Comparison of ENCODE assay signal across 7 cellular contexts in the genomic region with DNA sequence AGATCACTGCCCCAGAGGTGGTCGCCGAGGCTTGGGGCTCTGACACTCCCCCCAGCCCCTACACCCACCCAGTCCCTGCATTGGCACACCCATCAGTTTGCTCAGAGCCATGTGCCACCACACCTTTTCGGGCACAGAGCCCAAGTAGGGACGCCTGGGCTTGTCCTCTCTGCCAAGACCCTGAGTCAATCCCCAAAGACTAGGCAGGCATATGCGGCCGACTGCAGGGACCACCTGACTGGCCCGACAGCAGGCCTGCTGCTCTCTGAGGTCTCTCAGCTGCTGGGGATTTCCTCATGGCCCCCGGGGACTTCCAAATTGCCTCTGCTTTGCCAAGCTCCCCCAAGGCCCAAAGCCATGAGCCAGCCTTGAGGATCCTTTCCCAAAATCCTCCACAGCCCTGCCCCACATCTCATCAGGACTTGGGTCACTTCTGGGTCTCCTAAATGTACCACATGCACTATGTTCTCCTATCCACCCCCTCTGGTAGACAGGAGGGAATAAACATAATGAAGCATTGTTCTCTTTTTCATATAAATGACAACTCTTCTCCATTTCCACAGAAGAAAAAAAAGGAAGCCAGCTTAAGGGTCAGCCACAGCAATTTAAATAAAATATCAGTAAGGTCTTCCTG. TPM values are rescaled to one million over a fixed set of nuclear protein-coding genes. Genes with fewer than 3 reads are reported as not detected.
DNase-seq lines count a peak whose midpoint lies in the region; FAIRE-seq and TF ChIP-seq lines count a peak whose summit lies in the region.

No MANE protein-coding gene starts in this region.

- DNase-seq in GM12891 (ENCODE audit: insufficient read length, low spot score) (no peak), NB4 (ENCODE audit: low read depth) (peak; percentile 66), cardiac fibroblast (ENCODE audit: low read depth in 2 of 2) (peak; percentile 65 to 78), AG08396 (ENCODE audit: low spot score) (no peak), NCI-H526 (lab: John Stamatoyannopoulos, UW) (no peak), NCI-H510A (lab: John Stamatoyannopoulos, UW) (no peak)

- TF ChIP-seq CTCF in NB4 (IDR thresholded peaks at IDR 0.05; ENCODE audit: low read depth, low read length) (no peak), cardiac fibroblast (IDR thresholded peaks at IDR 0.05; ENCODE audit: low read depth, low read length) (no peak)

- TF ChIP-seq POLR2A in GM12891 (IDR thresholded peaks at IDR 0.05; ENCODE audit: low read depth, low read length) (no peak), NB4 (IDR thresholded peaks at IDR 0.05; ENCODE audit: extremely low read depth, insufficient read length) (no peak)

- H3K27me3 ChIP-seq in mucosa of stomach (ENCODE audit: control insufficient read depth, insufficient read depth, low read length), result no peaks in the 10 kb centered on the region

- FAIRE-seq in GM12891 (lab: Jason Lieb, UNC), result peak; percentile 9

- peak overlapping the region; percentile 64 for H3K9ac ChIP-seq in mucosa of stomach (ENCODE audit: low read length)

- H3K4me3 ChIP-seq in NB4 (ENCODE audit: low read depth, low read length) (peak overlapping the region; percentile 58), cardiac fibroblast (replicated peaks in 1 of 2; ENCODE audit: low read depth in 2 of 2, low read length in 2 of 2) (peak overlapping the region; percentile 32 to 53), mucosa of stomach (ENCODE audit: low read length) (no peak overlapping the region)

- H3K9me3 ChIP-seq in mucosa of stomach (ENCODE audit: control insufficient read depth, low read length), result no peaks in the 10 kb centered on the region

- H3K36me3 ChIP-seq in mucosa of stomach (ENCODE audit: control insufficient read depth, insufficient read depth, low read length), result no peaks in the 10 kb centered on the region

- H3K4me1 ChIP-seq in mucosa of stomach (ENCODE audit: control insufficient read depth, insufficient read depth, low read length), result peaks cover 14% of the 10 kb centered on the region

TF ChIP-seq in GM12891, 5 proteins besides CTCF, POLR2A, EP300 and RAD21:
- TF ChIP-seq POU2F2 (IDR thresholded peaks at IDR 0.05; ENCODE audit: low read depth, low read length) (no peak), SPI1 (IDR thresholded peaks at IDR 0.05; ENCODE audit: low read depth, low read length) (no peak), POLR2AphosphoS5 (IDR thresholded peaks at IDR 0.05; ENCODE audit: low read depth, low read length) (no peak), PAX5 (IDR thresholded peaks at IDR 0.05; ENCODE audit: insufficient read depth, low read length, severe bottlenecking) (no peak), TAF1 (IDR thresholded peaks at IDR 0.05; ENCODE audit: low read depth, low read length) (no peak)

RNA-seq across cellular contexts. Expression of gene MYO18A, which starts 30.6 kb away (rescaled TPM):
- polyA plus RNA-seq in GM12891 (2012; ENCODE audit: low read depth, missing spikeins), result 25.5 TPM

Comparison
In these comparisons a context has a peak if more than half of its experiments do, and no peak if none do; other contexts are left out.
1. DNase-seq: peak in NB4 (single experiment) and cardiac fibroblast (2 of 2); none in GM12891 (single experiment), AG08396 (single experiment), NCI-H526 (0 of 2) and NCI-H510A (single experiment).